9 cellular contexts compared by ENCODE assay signal in the genomic region with DNA sequence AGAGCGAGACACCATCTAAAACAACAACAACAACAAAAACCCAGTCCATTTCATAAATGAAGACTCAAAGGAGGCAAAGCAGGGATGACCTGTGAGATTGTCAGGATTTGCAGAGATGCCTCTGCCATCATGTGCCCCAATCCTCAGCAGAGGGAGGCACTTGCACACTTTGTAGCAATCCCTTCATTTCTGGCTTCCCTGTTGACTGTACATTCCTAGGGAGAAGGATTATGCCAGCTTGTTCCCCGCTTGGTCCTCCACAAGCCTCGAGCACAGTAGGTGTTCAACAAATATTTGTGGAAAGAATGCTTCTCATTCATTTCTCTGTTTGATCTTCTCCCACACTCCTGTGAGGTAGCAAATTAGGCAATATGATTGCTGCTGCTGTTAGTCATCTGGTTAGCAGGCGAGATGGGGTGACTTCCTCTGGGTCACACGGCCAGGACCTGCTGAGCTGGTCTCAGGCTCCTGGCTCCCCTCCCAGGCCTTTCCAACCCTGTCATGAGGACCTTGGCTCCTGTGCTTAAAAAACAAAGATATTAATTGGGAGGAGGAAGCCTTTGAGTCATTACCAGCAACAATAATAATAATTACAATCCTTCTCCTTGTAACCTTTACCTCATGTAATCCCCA. TPM values are rescaled to one million over a fixed set of nuclear protein-coding genes. Genes with fewer than 3 reads are reported as not detected.
DNase-seq lines count a peak whose midpoint lies in the region; ATAC-seq and TF ChIP-seq lines count a peak whose summit lies in the region.
"Had no signal": no experiment of that assay in that cellular context is flagged by ENCODE, and none has a peak within 500 bp of the region (broad histone marks: within the 10 kb centered on the region; RNA-seq: fewer than 3 reads in every experiment).

No MANE protein-coding gene starts in this region.

- DNase-seq in GM03348 (ENCODE audit: low spot score) = peak; percentile 83
- peak; percentile 79 for DNase-seq in NOMO-1 treated with DMSO at 0.1 percent for 48 hours (lab: John Stamatoyannopoulos, UW; ENCODE audit: unreplicated experiment)
- DNase-seq in natural killer cell treated with Interleukin-12 subunit alpha and Interleukin-12 subunit beta and Interleukin-15 and Interleukin-18, amount 100 ng/mL, for 72 hours (ENCODE audit: low spot score) = peak; percentile 72
- no peak for DNase-seq in BE2C
- DNase-seq in CD4-positive, alpha-beta memory T cell = no peak

- H3K4me1 Mint-ChIP-seq in dendritic cell treated with granulocyte-macrophage colony-stimulating factor and Interleukin-4, amounts not matched to agents 40 ng/mL and 50 ng/mL, for 4 days (ENCODE audit: low read depth) = peaks cover 40% of the 10 kb centered on the region
- peaks cover 29 to 34% of the 10 kb centered on the region in 2 donors for H3K4me1 Mint-ChIP-seq in natural killer cell treated with Interleukin-12 subunit alpha and Interleukin-12 subunit beta and Interleukin-15 and Interleukin-18, amount 100 ng/mL, for 72 hours (ENCODE audit: low read depth in 2 of 2)
- H3K4me1 Mint-ChIP-seq in stimulated activated memory B cell treated with anti-CD40 and anti-IgM and Interleukin-4, amounts not matched to agents 10 μg/mL and 1 μg/mL and 100 μg/mL, for 72 hours = peaks cover 9% of the 10 kb centered on the region
- H3K4me1 Mint-ChIP-seq in CD4-positive, alpha-beta memory T cell = peaks cover 9 to 21% (median 15%) of the 10 kb centered on the region in 4 donors

- POLR2A ChIA-PET in CD4-positive, alpha-beta memory T cell (lab: Charles Lee; ENCODE audit: partially characterized antibody) = no interaction called here

- no peaks in the 10 kb centered on the region for H3K36me3 ChIP-seq in BE2C
- H3K36me3 ChIP-seq in CD4-positive, alpha-beta memory T cell (ENCODE audit: insufficient read depth, low read length) = no peaks in the 10 kb centered on the region
- H3K36me3 ChIP-seq: Peyer's patch had no signal

- H3K4me1 ChIP-seq in BE2C = peaks cover 11% of the 10 kb centered on the region
- H3K4me1 ChIP-seq in CD4-positive, alpha-beta memory T cell (ENCODE audit: insufficient read depth, low read length) = peaks cover 3% of the 10 kb centered on the region
- H3K4me1 ChIP-seq: Peyer's patch had no signal

- CTCF ChIA-PET in CD4-positive, alpha-beta memory T cell (lab: Charles Lee; ENCODE audit: partially characterized antibody) = no interaction called here

- no peaks in the 10 kb centered on the region for H3K36me3 Mint-ChIP-seq in dendritic cell treated with granulocyte-macrophage colony-stimulating factor and Interleukin-4, amounts not matched to agents 40 ng/mL and 50 ng/mL, for 4 days (ENCODE audit: low read depth)
- H3K36me3 Mint-ChIP-seq in natural killer cell treated with Interleukin-12 subunit alpha and Interleukin-12 subunit beta and Interleukin-15 and Interleukin-18, amount 100 ng/mL, for 72 hours = no peaks in the 10 kb centered on the region
- no peaks in the 10 kb centered on the region for H3K36me3 Mint-ChIP-seq in stimulated activated memory B cell treated with anti-CD40 and anti-IgM and Interleukin-4, amounts not matched to agents 10 μg/mL and 1 μg/mL and 100 μg/mL, for 72 hours
- no peaks in the 10 kb centered on the region for H3K36me3 Mint-ChIP-seq in CD4-positive, alpha-beta memory T cell

- H3K4me3 Mint-ChIP-seq in dendritic cell treated with granulocyte-macrophage colony-stimulating factor and Interleukin-4, amounts not matched to agents 40 ng/mL and 50 ng/mL, for 4 days = no peak overlapping the region
- peak overlapping the region; percentile 48 for H3K4me3 Mint-ChIP-seq in natural killer cell treated with Interleukin-12 subunit alpha and Interleukin-12 subunit beta and Interleukin-15 and Interleukin-18, amount 100 ng/mL, for 72 hours
- no peak overlapping the region for H3K4me3 Mint-ChIP-seq in stimulated activated memory B cell treated with anti-CD40 and anti-IgM and Interleukin-4, amounts not matched to agents 10 μg/mL and 1 μg/mL and 100 μg/mL, for 72 hours
- H3K4me3 Mint-ChIP-seq in CD4-positive, alpha-beta memory T cell = no peak overlapping the region

- no peaks in the 10 kb centered on the region for H3K9me3 ChIP-seq in BE2C
- H3K9me3 ChIP-seq in CD4-positive, alpha-beta memory T cell (ENCODE audit: control insufficient read depth in 1 of 2, low read length in 2 of 2) = no peaks in the 10 kb centered on the region
- H3K9me3 ChIP-seq: Peyer's patch had no signal

- intact Hi-C loops in dendritic cell treated with granulocyte-macrophage colony-stimulating factor and Interleukin-4, amounts not matched to agents 40 ng/mL and 50 ng/mL, for 4 days (cut with micrococcal nuclease) = loop anchor here (10.0 kb wide), 1 partner anchor 58 kb away; no protein-coding TSS in a partner anchor
- intact Hi-C loops in CD4-positive, alpha-beta memory T cell (cut with micrococcal nuclease) = no loop called here

- no peaks in the 10 kb centered on the region for H3K9me3 Mint-ChIP-seq in dendritic cell treated with granulocyte-macrophage colony-stimulating factor and Interleukin-4, amounts not matched to agents 40 ng/mL and 50 ng/mL, for 4 days
- no peaks in the 10 kb centered on the region for H3K9me3 Mint-ChIP-seq in natural killer cell treated with Interleukin-12 subunit alpha and Interleukin-12 subunit beta and Interleukin-15 and Interleukin-18, amount 100 ng/mL, for 72 hours
- no peaks in the 10 kb centered on the region for H3K9me3 Mint-ChIP-seq in stimulated activated memory B cell treated with anti-CD40 and anti-IgM and Interleukin-4, amounts not matched to agents 10 μg/mL and 1 μg/mL and 100 μg/mL, for 72 hours
- no peaks in the 10 kb centered on the region for H3K9me3 Mint-ChIP-seq in CD4-positive, alpha-beta memory T cell

- peak overlapping the region; percentile 37 for H3K27ac Mint-ChIP-seq in dendritic cell treated with granulocyte-macrophage colony-stimulating factor and Interleukin-4, amounts not matched to agents 40 ng/mL and 50 ng/mL, for 4 days
- peak overlapping the region; percentile 78 to 89 for H3K27ac Mint-ChIP-seq in natural killer cell treated with Interleukin-12 subunit alpha and Interleukin-12 subunit beta and Interleukin-15 and Interleukin-18, amount 100 ng/mL, for 72 hours
- H3K27ac Mint-ChIP-seq in stimulated activated memory B cell treated with anti-CD40 and anti-IgM and Interleukin-4, amounts not matched to agents 10 μg/mL and 1 μg/mL and 100 μg/mL, for 72 hours = no peak overlapping the region
- H3K27ac Mint-ChIP-seq in CD4-positive, alpha-beta memory T cell = peak overlapping the region in 3 of 7 donors; percentile 6 to 50 (median 38)

- H3K4me3 ChIP-seq in BE2C (ENCODE audit: low read depth, low read length) = no peak overlapping the region
- no peak overlapping the region for H3K4me3 ChIP-seq in CD4-positive, alpha-beta memory T cell (ENCODE audit: low read length in 2 of 2)
- H3K4me3 ChIP-seq: Peyer's patch had no signal

- H3K27ac ChIP-seq in CD4-positive, alpha-beta memory T cell (ENCODE audit: low read depth, low read length) = no peak overlapping the region

- no peaks in the 10 kb centered on the region for H3K27me3 ChIP-seq in BE2C
- H3K27me3 ChIP-seq in CD4-positive, alpha-beta memory T cell (ENCODE audit: insufficient read depth, low read length) = no peaks in the 10 kb centered on the region
- H3K27me3 ChIP-seq: Peyer's patch had no signal

- no peak for TF ChIP-seq CTCF in BE2C (IDR thresholded peaks at IDR 0.05; ENCODE audit: low read depth, low read length)

- peaks cover 22% of the 10 kb centered on the region for H3K27me3 Mint-ChIP-seq in dendritic cell treated with granulocyte-macrophage colony-stimulating factor and Interleukin-4, amounts not matched to agents 40 ng/mL and 50 ng/mL, for 4 days
- no peaks in the 10 kb centered on the region for H3K27me3 Mint-ChIP-seq in natural killer cell treated with Interleukin-12 subunit alpha and Interleukin-12 subunit beta and Interleukin-15 and Interleukin-18, amount 100 ng/mL, for 72 hours
- peaks cover 40% of the 10 kb centered on the region for H3K27me3 Mint-ChIP-seq in stimulated activated memory B cell treated with anti-CD40 and anti-IgM and Interleukin-4, amounts not matched to agents 10 μg/mL and 1 μg/mL and 100 μg/mL, for 72 hours
- no peaks in the 10 kb centered on the region for H3K27me3 Mint-ChIP-seq in CD4-positive, alpha-beta memory T cell

- ATAC-seq in natural killer cell treated with Interleukin-12 subunit alpha and Interleukin-12 subunit beta and Interleukin-15 and Interleukin-18, amount 100 ng/mL, for 72 hours = peak; percentile 87 to 93
- no peak for ATAC-seq in stimulated activated memory B cell treated with anti-CD40 and anti-IgM and Interleukin-4, amounts not matched to agents 10 μg/mL and 1 μg/mL and 100 μg/mL, for 72 hours
- ATAC-seq in GM18502 (IDR thresholded peaks at IDR 0.05; ENCODE audit: poor library complexity, unreplicated experiment) = no peak

RNA-seq across cellular contexts. Expression of a gene that starts 34.1 kb away (rescaled TPM):
- total RNA-seq in natural killer cell treated with Interleukin-12 subunit alpha and Interleukin-12 subunit beta and Interleukin-15 and Interleukin-18, amount 100 ng/mL, for 72 hours = 100 to 1,000 TPM in 1 of 2 donors, 10 to 100 TPM in 1; 63.3 to 125 TPM
- 1.8 TPM for polyA plus RNA-seq in BE2C (2012; ENCODE audit: insufficient read depth, insufficient read length, low read depth)
- total RNA-seq in CD4-positive, alpha-beta memory T cell = under 1 TPM; 0.26 to 0.58 TPM
- polyA plus RNA-seq in CD4-positive, alpha-beta memory T cell = not detected

RNA-seq across cellular contexts. Expression of a gene that starts 54.2 kb away (rescaled TPM):
- total RNA-seq in natural killer cell treated with Interleukin-12 subunit alpha and Interleukin-12 subunit beta and Interleukin-15 and Interleukin-18, amount 100 ng/mL, for 72 hours = 10 to 100 TPM; 15.5 to 38.7 TPM
- not detected for polyA plus RNA-seq in BE2C (2012; ENCODE audit: insufficient read depth, insufficient read length, low read depth)
- 1 to 10 TPM; 1.1 to 1.6 TPM for total RNA-seq in CD4-positive, alpha-beta memory T cell
- polyA plus RNA-seq in CD4-positive, alpha-beta memory T cell = 100 to 1,000 TPM in 1 of 2 donors, 10 to 100 TPM in 1; 23.7 to 103 TPM
- total RNA-seq: Peyer's patch had no signal

Comparison
In these comparisons a context has a peak if more than half of its experiments do, and no peak if none do; other contexts are left out.
1. DNase-seq: peak in GM03348 (single experiment), NOMO-1 treated with DMSO at 0.1 percent for 48 hours (single experiment) and natural killer cell treated with Interleukin-12 subunit alpha and Interleukin-12 subunit beta and Interleukin-15 and Interleukin-18, amount 100 ng/mL, for 72 hours (single experiment); none in BE2C (single experiment) and CD4-positive, alpha-beta memory T cell (0 of 5).
2. ATAC-seq: peak in natural killer cell treated with Interleukin-12 subunit alpha and Interleukin-12 subunit beta and Interleukin-15 and Interleukin-18, amount 100 ng/mL, for 72 hours (2 of 2); none in stimulated activated memory B cell treated with anti-CD40 and anti-IgM and Interleukin-4, amounts not matched to agents 10 μg/mL and 1 μg/mL and 100 μg/mL, for 72 hours (single experiment) and GM18502 (single experiment).
3. RNA of a gene that starts 34.1 kb away (total RNA-seq): 63.3 to 125 TPM in natural killer cell treated with Interleukin-12 subunit alpha and Interleukin-12 subunit beta and Interleukin-15 and Interleukin-18, amount 100 ng/mL, for 72 hours; 0.26 to 0.58 TPM in CD4-positive, alpha-beta memory T cell; every median in the first group is over 10 times any median in the second.
4. RNA of a gene that starts 54.2 kb away (total RNA-seq): 15.5 to 38.7 TPM in natural killer cell treated with Interleukin-12 subunit alpha and Interleukin-12 subunit beta and Interleukin-15 and Interleukin-18, amount 100 ng/mL, for 72 hours; 1.1 to 1.6 TPM in CD4-positive, alpha-beta memory T cell; every median in the first group is over 4 times any median in the second.